ENCODE assay signal across 34 cellular contexts in the genomic region with DNA sequence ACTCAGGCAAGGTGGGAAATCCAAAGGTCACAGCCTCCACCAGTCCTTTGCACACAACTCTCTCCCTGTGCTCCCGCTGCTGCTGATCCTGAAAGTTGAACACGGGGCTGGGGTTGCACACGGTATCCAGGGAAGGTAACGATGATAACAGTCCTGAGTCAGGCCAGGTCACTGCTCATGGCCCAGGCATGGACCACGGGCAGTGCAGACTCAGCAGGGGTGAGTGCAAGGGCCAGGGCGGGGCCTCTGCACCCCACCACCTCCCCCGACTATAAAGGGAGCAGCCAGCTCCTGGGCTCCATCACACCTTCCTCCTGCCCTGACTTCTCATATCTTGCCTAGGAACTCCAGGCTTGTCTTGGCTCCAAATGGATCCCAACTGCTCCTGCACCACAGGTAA. TPM values are rescaled to one million over a fixed set of nuclear protein-coding genes. Genes with fewer than 3 reads are reported as not detected.
"Had no signal": no experiment of that assay in that cellular context is flagged by ENCODE, and none has a peak within 500 bp of the region (broad histone marks: within the 10 kb centered on the region; RNA-seq: fewer than 3 reads in every experiment).

A gene (plus strand): TSS at position 301 of the 400 bp plus-strand sequence. CDS start 68 bp downstream, at position 369.

- ATAC-seq: heart left ventricle; natural killer cell; pancreas; right cardiac atrium; stimulated activated effector memory CD8-positive, alpha-beta T cell treated with anti-CD3 and anti-CD28 coated beads, Interleukin-12 subunit alpha, Interleukin-12 subunit beta, amount 100 ng/mL, for 72 hours had no signal

- H3K4me3 ChIP-seq: heart left ventricle, left ventricle myocardium inferior, lung, pancreas, prostate gland, sigmoid colon, spleen, suprapubic skin, thoracic aorta, tibial artery, uterus had no signal

- DNase-seq: heart left ventricle; hypothalamus; immature natural killer cell; kidney; left ventricle myocardium inferior; mesendoderm; naive B cell; natural killer cell; nephron progenitor cell; nucleus accumbens; pancreas; posterior cingulate gyrus; retina; right cardiac atrium; sigmoid colon; small intestine; spleen; stimulated activated CD4-positive, alpha-beta T cell treated with anti-CD3 and anti-CD28 coated beads, Interleukin-4, amount 100 ng/mL, for 24 hours; stimulated activated naive CD4-positive, alpha-beta T cell treated with Interleukin-2 at 50 U/mL for 16 hours; tibial artery; trophoblast cell; uterus had no signal

- H3K9me3 ChIP-seq: heart left ventricle, left ventricle myocardium inferior, pancreas, prostate gland, sigmoid colon, spleen, suprapubic skin, thoracic aorta, tibial artery, uterus had no signal

- H3K36me3 ChIP-seq: heart left ventricle, left ventricle myocardium inferior, pancreas, prostate gland, sigmoid colon, spleen, suprapubic skin, thoracic aorta, tibial artery, uterus had no signal

- H3K4me1 ChIP-seq: heart left ventricle, left ventricle myocardium inferior, pancreas, prostate gland, sigmoid colon, spleen, suprapubic skin, tibial artery, uterus had no signal

- H3K4me3 Mint-ChIP-seq: immature natural killer cell; mesothelial cell of epicardium; natural killer cell; nephron progenitor cell; stimulated activated effector memory CD8-positive, alpha-beta T cell treated with anti-CD3 and anti-CD28 coated beads, Interleukin-12 subunit alpha, Interleukin-12 subunit beta, amount 100 ng/mL, for 72 hours had no signal

- H3K9me3 Mint-ChIP-seq: immature natural killer cell; mesothelial cell of epicardium; naive B cell; natural killer cell; nephron progenitor cell; stimulated activated effector memory CD8-positive, alpha-beta T cell treated with anti-CD3 and anti-CD28 coated beads, Interleukin-12 subunit alpha, Interleukin-12 subunit beta, amount 100 ng/mL, for 72 hours had no signal

- H3K27ac ChIP-seq: heart left ventricle, left ventricle myocardium inferior, pancreas, prostate gland, sigmoid colon, spleen, suprapubic skin, thoracic aorta, tibial artery, uterus had no signal

- H3K4me1 Mint-ChIP-seq: immature natural killer cell; mesothelial cell of epicardium; natural killer cell; nephron progenitor cell; stimulated activated effector memory CD8-positive, alpha-beta T cell treated with anti-CD3 and anti-CD28 coated beads, Interleukin-12 subunit alpha, Interleukin-12 subunit beta, amount 100 ng/mL, for 72 hours had no signal

- H3K36me3 Mint-ChIP-seq: immature natural killer cell; mesothelial cell of epicardium; naive B cell; natural killer cell; stimulated activated effector memory CD8-positive, alpha-beta T cell treated with anti-CD3 and anti-CD28 coated beads, Interleukin-12 subunit alpha, Interleukin-12 subunit beta, amount 100 ng/mL, for 72 hours had no signal

- FAIRE-seq: islet of Langerhans, kidney, pancreas, small intestine had no signal

- H3K27ac Mint-ChIP-seq: immature natural killer cell; mesothelial cell of epicardium; natural killer cell; nephron progenitor cell; stimulated activated effector memory CD8-positive, alpha-beta T cell treated with anti-CD3 and anti-CD28 coated beads, Interleukin-12 subunit alpha, Interleukin-12 subunit beta, amount 100 ng/mL, for 72 hours had no signal

- H3K27me3 ChIP-seq: pancreas had no signal

RNA-seq across cellular contexts. Expression of the gene that starts here (rescaled TPM):
- total RNA-seq: heart left ventricle, kidney, left ventricle myocardium inferior, lower leg skin, lung, mesothelial cell of epicardium, mononuclear cell, natural killer cell, osteoblast, pancreas, prostate gland, right cardiac atrium, sigmoid colon, spleen, subcutaneous adipose tissue, suprapubic skin, thoracic aorta, ureter, uterus had no signal
- polyA plus RNA-seq: heart left ventricle, immature natural killer cell, lung, pancreas, right cardiac atrium, sigmoid colon, small intestine, spleen had no signal
